ENCODE assay signal across 18 cellular contexts in genomic region chr6:381742-382461, GRCh38. TPM values are rescaled to one million over a fixed set of nuclear protein-coding genes. Genes with fewer than 3 reads are reported as not detected.
"Had no signal": no experiment of that assay in that cellular context is flagged by ENCODE, and none has a peak within 500 bp of the region (broad histone marks: within the 10 kb centered on the region; RNA-seq: fewer than 3 reads in every experiment).

No MANE protein-coding gene starts in this region.

- H3K36me3 ChIP-seq: colonic mucosa, vagina had no signal

- H3K27ac ChIP-seq: colonic mucosa, epithelial cell of prostate, testis, vagina had no signal

- DNase-seq: activated CD4-positive, alpha-beta T cell treated with anti-CD3 and anti-CD28 coated beads, Interleukin-2, amount 10 ng/mL, durations not matched to agents 7 days and 5 days; activated CD8-positive, alpha-beta T cell treated with anti-CD3 and anti-CD28 coated beads, Interleukin-2, amount 10 ng/mL, durations not matched to agents 7 days and 5 days; activated naive CD8-positive, alpha-beta T cell treated with anti-CD3 and anti-CD28 coated beads for 36 hours; activated T-cell treated with anti-CD3 and anti-CD28 coated beads, Interleukin-2, amount 50 U/mL, for 1 hour; colonic mucosa; endodermal cell; naive B cell; nucleus accumbens; stimulated activated CD4-positive, alpha-beta T cell treated with anti-CD3 and anti-CD28 coated beads, Interleukin-4, amount 100 ng/mL, for 1 hour; stimulated activated naive CD4-positive, alpha-beta T cell; T-helper 17 cell; testis had no signal

- H3K9me3 ChIP-seq: colonic mucosa, testis, vagina had no signal

- H3K4me3 ChIP-seq: colonic mucosa, lung, testis, vagina had no signal

- ATAC-seq: activated CD8-positive, alpha-beta T cell treated with anti-CD3 and anti-CD28 coated beads, Interleukin-2, amount 10 ng/mL, durations not matched to agents 7 days and 5 days; left lobe of liver; T-helper 17 cell had no signal

- H3K27me3 ChIP-seq: colonic mucosa, testis, vagina had no signal

- FAIRE-seq: astrocyte had no signal

- H3K4me1 ChIP-seq: colonic mucosa, testis, vagina had no signal

RNA-seq across cellular contexts. Expression of gene IRF4, which starts 9.7 kb away (rescaled TPM):
- total RNA-seq: endodermal cell, renal cortical epithelial cell had no signal
